Comparison of ENCODE assay signal across 9 cellular contexts in the genomic region with DNA sequence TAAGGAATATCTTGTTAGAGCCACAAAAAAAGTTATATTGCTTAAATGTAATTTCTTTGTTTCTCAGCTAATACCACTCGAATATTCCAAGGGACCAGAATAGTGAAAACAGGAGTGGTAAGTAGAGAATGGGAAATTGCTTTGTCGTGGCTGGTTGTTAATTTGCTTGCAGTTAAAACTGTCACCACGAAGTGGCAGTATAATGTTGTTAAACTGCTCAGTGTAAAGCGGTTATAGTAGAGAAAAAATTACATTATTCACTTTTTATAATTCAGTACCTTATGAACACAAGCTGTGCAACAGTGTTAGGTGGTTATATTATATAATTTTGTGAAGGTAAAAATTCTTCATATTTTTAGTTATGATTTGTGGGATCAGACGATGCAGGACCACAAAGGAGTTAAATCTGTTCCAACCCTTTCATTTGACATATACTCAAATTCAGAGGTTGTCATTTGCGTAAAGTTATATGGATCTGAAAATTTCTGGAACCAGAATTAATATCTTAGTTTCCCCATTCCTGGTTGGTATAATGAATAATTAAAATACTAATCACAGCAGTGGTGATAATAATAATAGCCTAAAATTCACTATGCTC.
DNase-seq lines count a peak whose midpoint lies in the region.
"Had no signal": no experiment of that assay in that cellular context is flagged by ENCODE, and none has a peak within 500 bp of the region (broad histone marks: within the 10 kb centered on the region; RNA-seq: fewer than 3 reads in every experiment).

No MANE protein-coding gene starts in this region.

- DNase-seq in Daoy (ENCODE audit: low read depth) (peak; percentile 13), HuH-7 (ENCODE audit: low spot score) (peak; percentile 16), SKM-1 treated with dmso at 0.1 percent for 144 hours (lab: John Stamatoyannopoulos, UW; ENCODE audit: unreplicated experiment) (peak; percentile 19), germinal center (ENCODE audit: low spot score) (peak; percentile 41), superior temporal gyrus (ENCODE audit: extremely low spot score) (peak; percentile 81), NCI-H1436 (lab: John Stamatoyannopoulos, UW) (no peak), GM19240 (ENCODE audit: insufficient read length, low spot score) (no peak)
- no peak for DNase-seq in central memory CD4-positive, alpha-beta T cell
- DNase-seq: right cardiac atrium had no signal

Comparison
In these comparisons a context has a peak if more than half of its experiments do, and no peak if none do; other contexts are left out.
1. DNase-seq: peak in Daoy (single experiment), HuH-7 (single experiment), SKM-1 treated with dmso at 0.1 percent for 144 hours (single experiment), germinal center (single experiment) and superior temporal gyrus (single experiment); none in NCI-H1436 (single experiment), central memory CD4-positive, alpha-beta T cell (single experiment) and GM19240 (single experiment).